ENCODE assay signal across 1 cellular context in the genomic region with DNA sequence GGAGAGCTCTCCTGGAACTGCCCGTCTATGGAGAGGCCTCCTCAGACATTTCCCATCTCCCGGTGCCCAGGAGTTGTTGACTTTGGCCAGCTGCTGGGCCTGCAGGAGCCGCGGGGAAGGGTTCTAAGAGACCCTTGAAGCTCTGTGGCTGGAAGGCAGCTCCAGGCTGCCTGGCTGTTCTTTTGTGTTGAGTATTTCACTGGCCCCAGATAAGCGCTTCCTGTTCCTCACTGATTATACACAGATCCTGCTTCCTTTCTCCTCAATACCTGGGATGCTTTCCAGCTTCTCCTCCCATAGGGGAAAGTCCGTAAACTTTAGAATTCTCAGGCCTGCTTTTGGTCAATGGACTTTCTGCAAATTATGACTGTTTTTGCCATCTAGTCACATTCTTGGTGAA.
TF ChIP-seq lines count a peak whose summit lies in the region.

No MANE protein-coding gene starts in this region.

TF ChIP-seq in SK-N-SH treated with all-trans-retinoic acid at 6 μM for 48 hours, 23 proteins besides CTCF, POLR2A, EP300 and RAD21:
- no peak for TF ChIP-seq BACH2 (CRISPR knock-in tag; IDR thresholded peaks at IDR 0.05; ENCODE audit: borderline replicate concordance)
- TF ChIP-seq ESRRG (CRISPR knock-in tag; IDR thresholded peaks at IDR 0.05): no peak
- TF ChIP-seq, protein P1, sequence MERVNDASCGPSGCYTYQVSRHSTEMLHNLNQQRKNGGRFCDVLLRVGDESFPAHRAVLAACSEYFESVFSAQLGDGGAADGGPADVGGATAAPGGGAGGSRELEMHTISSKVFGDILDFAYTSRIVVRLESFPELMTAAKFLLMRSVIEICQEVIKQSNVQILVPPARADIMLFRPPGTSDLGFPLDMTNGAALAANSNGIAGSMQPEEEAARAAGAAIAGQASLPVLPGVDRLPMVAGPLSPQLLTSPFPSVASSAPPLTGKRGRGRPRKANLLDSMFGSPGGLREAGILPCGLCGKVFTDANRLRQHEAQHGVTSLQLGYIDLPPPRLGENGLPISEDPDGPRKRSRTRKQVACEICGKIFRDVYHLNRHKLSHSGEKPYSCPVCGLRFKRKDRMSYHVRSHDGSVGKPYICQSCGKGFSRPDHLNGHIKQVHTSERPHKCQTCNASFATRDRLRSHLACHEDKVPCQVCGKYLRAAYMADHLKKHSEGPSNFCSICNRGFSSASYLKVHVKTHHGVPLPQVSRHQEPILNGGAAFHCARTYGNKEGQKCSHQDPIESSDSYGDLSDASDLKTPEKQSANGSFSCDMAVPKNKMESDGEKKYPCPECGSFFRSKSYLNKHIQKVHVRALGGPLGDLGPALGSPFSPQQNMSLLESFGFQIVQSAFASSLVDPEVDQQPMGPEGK (CRISPR knock-in tag; IDR thresholded peaks at IDR 0.05; ENCODE audit: borderline replicate concordance): no peak
- no peak for TF ChIP-seq RARB (CRISPR knock-in tag; IDR thresholded peaks at IDR 0.05)
